Comparison of ENCODE assay signal across 20 cellular contexts in genomic region chr21:26027696-26028095, GRCh38.
"Had no signal": no experiment of that assay in that cellular context is flagged by ENCODE, and none has a peak within 500 bp of the region (broad histone marks: within the 10 kb centered on the region; RNA-seq: fewer than 3 reads in every experiment).

No MANE protein-coding gene starts in this region.

- H3K4me1 Mint-ChIP-seq: activated CD4-positive, alpha-beta T cell treated with anti-CD3 and anti-CD28 coated beads, Interleukin-2, amount 10 ng/mL, durations not matched to agents 24 days and 14 days; natural killer cell; stimulated activated effector memory CD8-positive, alpha-beta T cell treated with anti-CD3 and anti-CD28 coated beads, Interleukin-12 subunit alpha, Interleukin-12 subunit beta, amount 100 ng/mL, for 72 hours had no signal

- H3K27ac Mint-ChIP-seq: activated CD4-positive, alpha-beta T cell treated with anti-CD3 and anti-CD28 coated beads, Interleukin-2, amount 10 ng/mL, durations not matched to agents 24 days and 14 days; activated CD8-positive, alpha-beta T cell treated with anti-CD3 and anti-CD28 coated beads, Interleukin-2, amount 10 ng/mL, durations not matched to agents 7 days and 5 days; activated naive CD4-positive, alpha-beta T cell treated with anti-CD3 and anti-CD28 coated beads, Interleukin-2, amount 50 U/mL, for 72 hours; dendritic cell treated with granulocyte-macrophage colony-stimulating factor and Interleukin-4, amounts not matched to agents 40 ng/mL and 50 ng/mL, for 4 days; effector memory CD8-positive, alpha-beta T cell; natural killer cell; stimulated activated effector memory CD8-positive, alpha-beta T cell treated with anti-CD3 and anti-CD28 coated beads, Interleukin-12 subunit alpha, Interleukin-12 subunit beta, amount 100 ng/mL, for 72 hours; T-helper 17 cell had no signal

- H3K36me3 ChIP-seq: neutrophil, thoracic aorta, upper lobe of right lung had no signal

- H3K27me3 Mint-ChIP-seq: activated CD4-positive, alpha-beta T cell treated with anti-CD3 and anti-CD28 coated beads, Interleukin-2, amount 10 ng/mL, durations not matched to agents 24 days and 14 days; dendritic cell treated with granulocyte-macrophage colony-stimulating factor and Interleukin-4, amounts not matched to agents 40 ng/mL and 50 ng/mL, for 4 days; effector memory CD8-positive, alpha-beta T cell; T-helper 17 cell had no signal

- H3K27ac ChIP-seq: neutrophil, thoracic aorta, upper lobe of right lung had no signal

- H3K27me3 ChIP-seq: neutrophil, upper lobe of right lung had no signal

- DNase-seq: activated CD4-positive, alpha-beta T cell treated with anti-CD3 and anti-CD28 coated beads, Interleukin-2, amount 10 ng/mL, durations not matched to agents 24 days and 14 days; activated CD4-positive, CD25-positive, alpha-beta regulatory T cell; activated CD8-positive, alpha-beta memory T cell treated with anti-CD3 and anti-CD28 coated beads, Interleukin-2, amount 50 U/mL, for 4 hours; activated CD8-positive, alpha-beta T cell treated with anti-CD3 and anti-CD28 coated beads, Interleukin-2, amount 10 ng/mL, durations not matched to agents 7 days and 5 days; activated gamma-delta T cell; activated T-cell treated with anti-CD3 and anti-CD28 coated beads, Interleukin-2, amount 50 U/mL, for 48 hours; amniotic stem cell; effector memory CD8-positive, alpha-beta T cell; erythroblast; hippocampal formation; kidney glomerular epithelial cell; mesenchymal stem cell; natural killer cell; T-helper 17 cell; upper lobe of right lung had no signal

- H3K4me3 ChIP-seq: thoracic aorta, upper lobe of right lung had no signal

- ATAC-seq: activated CD8-positive, alpha-beta T cell treated with anti-CD3 and anti-CD28 coated beads, Interleukin-2, amount 10 ng/mL, durations not matched to agents 7 days and 5 days; activated naive CD4-positive, alpha-beta T cell treated with anti-CD3 and anti-CD28 coated beads, Interleukin-2, amount 50 U/mL, for 72 hours; effector memory CD8-positive, alpha-beta T cell; natural killer cell; stimulated activated effector memory CD8-positive, alpha-beta T cell treated with anti-CD3 and anti-CD28 coated beads, Interleukin-12 subunit alpha, Interleukin-12 subunit beta, amount 100 ng/mL, for 72 hours; T-helper 17 cell; upper lobe of right lung had no signal

- H3K4me3 Mint-ChIP-seq: activated CD4-positive, alpha-beta T cell treated with anti-CD3 and anti-CD28 coated beads, Interleukin-2, amount 10 ng/mL, durations not matched to agents 24 days and 14 days; activated CD8-positive, alpha-beta T cell treated with anti-CD3 and anti-CD28 coated beads, Interleukin-2, amount 10 ng/mL, durations not matched to agents 7 days and 5 days; dendritic cell treated with granulocyte-macrophage colony-stimulating factor and Interleukin-4, amounts not matched to agents 40 ng/mL and 50 ng/mL, for 4 days; effector memory CD8-positive, alpha-beta T cell; natural killer cell; stimulated activated effector memory CD8-positive, alpha-beta T cell treated with anti-CD3 and anti-CD28 coated beads, Interleukin-12 subunit alpha, Interleukin-12 subunit beta, amount 100 ng/mL, for 72 hours; T-helper 17 cell had no signal

- H3K36me3 Mint-ChIP-seq: natural killer cell; stimulated activated effector memory CD8-positive, alpha-beta T cell treated with anti-CD3 and anti-CD28 coated beads, Interleukin-12 subunit alpha, Interleukin-12 subunit beta, amount 100 ng/mL, for 72 hours had no signal

- H3K4me1 ChIP-seq: upper lobe of right lung had no signal

- H3K9me3 ChIP-seq: neutrophil, thoracic aorta, upper lobe of right lung had no signal

- H3K9me3 Mint-ChIP-seq: activated CD4-positive, alpha-beta T cell treated with anti-CD3 and anti-CD28 coated beads, Interleukin-2, amount 10 ng/mL, durations not matched to agents 24 days and 14 days; activated naive CD4-positive, alpha-beta T cell treated with anti-CD3 and anti-CD28 coated beads, Interleukin-2, amount 50 U/mL, for 72 hours; natural killer cell; stimulated activated effector memory CD8-positive, alpha-beta T cell treated with anti-CD3 and anti-CD28 coated beads, Interleukin-12 subunit alpha, Interleukin-12 subunit beta, amount 100 ng/mL, for 72 hours had no signal
